34 cellular contexts compared by ENCODE assay signal in the genomic region with DNA sequence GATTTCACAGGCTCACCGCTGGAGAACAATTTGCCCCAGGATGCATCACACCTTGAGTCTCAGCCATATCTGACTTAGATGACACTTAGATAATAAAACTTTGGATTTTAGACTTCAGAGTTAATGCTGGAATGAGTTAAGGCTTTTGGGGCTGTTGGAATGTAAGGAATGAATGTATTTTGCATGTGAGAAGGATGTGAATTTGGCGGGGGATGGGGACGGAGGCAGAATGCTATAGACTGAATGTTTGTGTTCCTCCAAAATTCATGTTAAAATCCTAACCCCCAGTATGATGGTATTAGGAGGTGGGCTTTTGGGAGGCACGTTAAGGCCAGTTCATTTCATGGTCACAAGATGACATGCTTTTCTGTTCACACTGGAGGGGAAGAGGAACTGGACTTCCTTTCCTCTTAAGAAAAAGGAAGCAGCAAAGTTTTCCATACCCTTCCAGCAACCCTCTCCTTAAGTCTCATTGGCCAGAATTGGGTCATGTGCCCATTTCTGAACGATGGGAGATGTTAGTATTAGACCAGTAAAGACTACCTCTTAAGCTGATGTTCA. TPM values are rescaled to one million over a fixed set of nuclear protein-coding genes. Genes with fewer than 3 reads are reported as not detected.
A peak's percentile ranks its signal among the peaks of the same experiment; 100 is the strongest.
DNase-seq lines count a peak whose midpoint lies in the region; ATAC-seq, FAIRE-seq and TF ChIP-seq lines count a peak whose summit lies in the region.
"Had no signal": no experiment of that assay in that cellular context is flagged by ENCODE, and none has a peak within 500 bp of the region (broad histone marks: within the 10 kb centered on the region; RNA-seq: fewer than 3 reads in every experiment).

No MANE protein-coding gene starts in this region.

- H3K27me3 ChIP-seq in BLaER1 treated with 17β-estradiol and CSF1 and Interleukin-3, amounts not matched to agents 10 nM and 100 nM, result peaks cover 7 to 14% (median 13%) of the 10 kb centered on the region in 11 experiments; a peak in 21 of 22 replicates
- H3K27me3 ChIP-seq in H9 (ENCODE audit: insufficient read depth, low read length) (no peaks in the 10 kb centered on the region), astrocyte (ENCODE audit: insufficient read depth, low read length) (peaks cover 26% of the 10 kb centered on the region), HepG2 (ENCODE audit: control insufficient read depth in 1 of 2, insufficient read depth in 2 of 2, low read length in 2 of 2) (peaks cover 11 to 80% of the 10 kb centered on the region in 2 experiments; a peak in 4 of 5 replicates)

- TF ChIP-seq CTCF in H9 (conservative IDR thresholded peaks at IDR 0.05) (no peak), astrocyte (IDR thresholded peaks at IDR 0.05; ENCODE audit: insufficient read depth, low read depth, low read length) (no peak), HepG2 (CRISPR knock-in tag; IDR thresholded peaks at IDR 0.05) (no peak)

- no peak overlapping the region for H3K9ac ChIP-seq in BLaER1 treated with 17β-estradiol and CSF1 and Interleukin-3, amounts not matched to agents 10 nM and 100 nM
- H3K9ac ChIP-seq in H9 (ENCODE audit: extremely low read depth, insufficient read length, low read length), result no peak overlapping the region
- H3K9ac ChIP-seq in astrocyte (ENCODE audit: low read length), result no peak overlapping the region
- no peak overlapping the region for H3K9ac ChIP-seq in HepG2 (ENCODE audit: insufficient read depth, low read depth, low read length)

- H3K4me1 ChIP-seq in BLaER1 treated with 17β-estradiol and CSF1 and Interleukin-3, amounts not matched to agents 10 nM and 100 nM, result peaks cover 49 to 98% (median 62%) of the 10 kb centered on the region in 10 experiments
- H3K4me1 ChIP-seq in H9 (ENCODE audit: insufficient read depth, low read length) (peaks cover 27% of the 10 kb centered on the region; the same call in 1 of the 2 replicates), astrocyte (ENCODE audit: insufficient read depth, low read length) (peaks cover 3% of the 10 kb centered on the region), HepG2 (ENCODE audit: insufficient read depth, low read length) (peaks cover 32% of the 10 kb centered on the region)

- no peaks in the 10 kb centered on the region; a peak in 1 of 5 replicates for H3K9me3 Mint-ChIP-seq in H9
- H3K9me3 Mint-ChIP-seq in astrocyte (ENCODE audit: unreplicated experiment), result no peaks in the 10 kb centered on the region
- H3K9me3 Mint-ChIP-seq: activated T-cell treated with anti-CD3 and anti-CD28 coated beads, Interleukin-2, amount 50 U/mL, for 4 hours; naive thymus-derived CD8-positive, alpha-beta T cell; stimulated activated effector memory CD8-positive, alpha-beta T cell treated with anti-CD3 and anti-CD28 coated beads, Interleukin-12 subunit alpha, Interleukin-12 subunit beta, amount 100 ng/mL, for 72 hours had no signal

- H3K23me2 ChIP-seq in H9 (ENCODE audit: insufficient read length, low read depth, low read length, poor library complexity, severe bottlenecking), result no peaks in the 10 kb centered on the region

- H4K91ac ChIP-seq in H9 (ENCODE audit: insufficient read length, low read depth, low read length), result no peak overlapping the region

- H3K36me3 Mint-ChIP-seq in H9 (ENCODE audit: insufficient read depth in 1 of 3, low read depth in 3 of 3), result no peaks in the 10 kb centered on the region; a peak in 1 of 7 replicates
- no peaks in the 10 kb centered on the region for H3K36me3 Mint-ChIP-seq in astrocyte (ENCODE audit: low read depth, unreplicated experiment)
- H3K36me3 Mint-ChIP-seq: CD4-positive, alpha-beta memory T cell had no signal

- H3K79me2 ChIP-seq in H9 (ENCODE audit: insufficient read depth, low read length) (no peaks in the 10 kb centered on the region), astrocyte (ENCODE audit: insufficient read depth, low read length) (no peaks in the 10 kb centered on the region), HepG2 (ENCODE audit: insufficient read depth, low read length) (no peaks in the 10 kb centered on the region)

- no peaks in the 10 kb centered on the region for H3K36me3 ChIP-seq in BLaER1 treated with 17β-estradiol and CSF1 and Interleukin-3, amounts not matched to agents 10 nM and 100 nM
- no peaks in the 10 kb centered on the region for H3K36me3 ChIP-seq in astrocyte (ENCODE audit: insufficient read depth, low read length)
- H3K36me3 ChIP-seq in HepG2 (replicated peaks in 1 of 2; ENCODE audit: control insufficient read depth in 1 of 2, insufficient read depth in 2 of 2, low read length in 2 of 2), result no peaks in the 10 kb centered on the region

- no peaks in the 10 kb centered on the region for H3K79me1 ChIP-seq in H9 (ENCODE audit: insufficient read depth, low read depth, low read length, poor library complexity, severe bottlenecking)

- peak overlapping the region; percentile 46 for H2BK5ac ChIP-seq in H9 (ENCODE audit: insufficient read length, low read length)

- H2BK15ac ChIP-seq in H9 (ENCODE audit: low read depth, low read length), result no peak overlapping the region

- H3K4ac ChIP-seq in H9 (ENCODE audit: low read depth, low read length), result no peak overlapping the region

- peak overlapping the region in 8 of 11 experiments; percentile 50 to 80 (median 72); a peak in 9 of 22 replicates for H3K27ac ChIP-seq in BLaER1 treated with 17β-estradiol and CSF1 and Interleukin-3, amounts not matched to agents 10 nM and 100 nM
- H3K27ac ChIP-seq in H9 (ENCODE audit: insufficient read length, low read depth, low read length), result peak overlapping the region; percentile 79
- H3K27ac ChIP-seq in astrocyte (ENCODE audit: low read depth, low read length), result no peak overlapping the region
- H3K27ac ChIP-seq in HepG2 (ENCODE audit: extremely low read length, insufficient read depth, low read length), result no peak overlapping the region

- CTCF ChIA-PET in HepG2 (lab: Yijun Ruan, JAX; ENCODE audit: low intra/inter-chr PET ratio, low total read pairs), result no interaction called here

- no peak overlapping the region for H3K4me3 ChIP-seq in BLaER1 treated with 17β-estradiol and CSF1 and Interleukin-3, amounts not matched to agents 10 nM and 100 nM
- H3K4me3 ChIP-seq in astrocyte (ENCODE audit: insufficient read depth, low read depth, low read length) (no peak overlapping the region), HepG2 (replicated peaks in 1 of 3; ENCODE audit: insufficient read depth in 1 of 3, low read depth in 2 of 3, low read length in 3 of 3) (no peak overlapping the region)
- H3K4me3 ChIP-seq: smooth muscle cell had no signal

- H3K27ac Mint-ChIP-seq in H9 (peak overlapping the region; percentile 50 to 93 (median 91); a peak in 6 of 7 replicates), astrocyte (ENCODE audit: unreplicated experiment) (no peak overlapping the region)
- H3K27ac Mint-ChIP-seq: CD4-positive, alpha-beta memory T cell; naive thymus-derived CD8-positive, alpha-beta T cell; stimulated activated effector memory CD8-positive, alpha-beta T cell treated with anti-CD3 and anti-CD28 coated beads, Interleukin-12 subunit alpha, Interleukin-12 subunit beta, amount 100 ng/mL, for 72 hours had no signal

- no peak overlapping the region for H3K23ac ChIP-seq in H9 (ENCODE audit: insufficient read length, low read depth, low read length)

- no peak for ATAC-seq in HepG2
- ATAC-seq in GM18505 (IDR thresholded peaks at IDR 0.05; ENCODE audit: unreplicated experiment), result no peak
- ATAC-seq: activated T-cell treated with anti-CD3 and anti-CD28 coated beads, Interleukin-2, amount 50 U/mL, for 4 hours; esophagus mucosa; left ventricle myocardium superior; naive thymus-derived CD8-positive, alpha-beta T cell; stimulated activated effector memory CD8-positive, alpha-beta T cell treated with anti-CD3 and anti-CD28 coated beads, Interleukin-12 subunit alpha, Interleukin-12 subunit beta, amount 100 ng/mL, for 72 hours had no signal

- no CpG with 5 or more reads among the region's 5 CpGs for WGBS in H9 (ENCODE audit: extremely low coverage, insufficient read length, low lambda C conversion rate)
- 18% methylated on average over 5 of the region's 5 CpGs for WGBS in HepG2 (ENCODE audit: low lambda C conversion rate)

- H2AFZ ChIP-seq in H9 (ENCODE audit: low read length) (no peak overlapping the region), astrocyte (ENCODE audit: low read depth, low read length) (no peak overlapping the region), HepG2 (ENCODE audit: low read length) (no peak overlapping the region)

- DNase-seq in H9 (no peak), astrocyte (ENCODE audit: low read depth) (no peak), HepG2 (ENCODE audit: low spot score) (no peak), T1000 (lab: John Stamatoyannopoulos, UW) (no peak), NCI-H526 treated with DMSO at 0.1 percent for 48 hours (lab: John Stamatoyannopoulos, UW) (no peak)
- DNase-seq: activated CD4-positive, alpha-beta T cell treated with anti-CD3 and anti-CD28 coated beads for 1 hour; activated CD8-positive, alpha-beta memory T cell treated with anti-CD3 and anti-CD28 coated beads for 24 hours; activated T-cell treated with anti-CD3 and anti-CD28 coated beads, Interleukin-2, amount 50 U/mL, for 4 hours; CD4-positive, alpha-beta memory T cell; DMS 273 treated with DMSO at 0.1 percent for 48 hours; effector CD8-positive, alpha-beta T cell; foreskin melanocyte; GDM1; left ventricle myocardium superior; midbrain; naive thymus-derived CD8-positive, alpha-beta T cell; NCI-H1105; NCI-H2029 treated with DMSO at 0.1 percent for 48 hours; NCI-H226; NCI-H774; stimulated activated CD4-positive, alpha-beta T cell treated with anti-CD3 and anti-CD28 coated beads, Interleukin-2, amount 100 ng/mL, for 48 hours; substantia nigra had no signal

- H2BK12ac ChIP-seq in H9 (ENCODE audit: insufficient read length, low read depth, low read length), result peak overlapping the region; percentile 83

- intact Hi-C loops in HepG2 (cut with micrococcal nuclease; ENCODE audit: unreplicated experiment), result no loop called here

- H4K5ac ChIP-seq in H9 (ENCODE audit: insufficient read length, low read depth, low read length), result peak overlapping the region; percentile 66

- H2BK20ac ChIP-seq in H9 (ENCODE audit: low read depth, low read length, poor library complexity, severe bottlenecking), result peak overlapping the region; percentile 85

- peaks cover 74 to 80% of the 10 kb centered on the region in 2 experiments for H3K4me1 Mint-ChIP-seq in H9
- H3K4me1 Mint-ChIP-seq in astrocyte (ENCODE audit: low read depth, unreplicated experiment), result peaks cover 19% of the 10 kb centered on the region

- H3K9me3 ChIP-seq in BLaER1 treated with 17β-estradiol and CSF1 and Interleukin-3, amounts not matched to agents 10 nM and 100 nM (replicated peaks in 1 of 11), result no peaks in the 10 kb centered on the region
- H3K9me3 ChIP-seq in H9 (ENCODE audit: control insufficient read depth, low read depth, low read length) (no peaks in the 10 kb centered on the region), astrocyte (ENCODE audit: insufficient read depth, low read depth, low read length) (no peaks in the 10 kb centered on the region), HepG2 (ENCODE audit: low read length) (no peaks in the 10 kb centered on the region)

- peak overlapping the region; percentile 87 for H3K18ac ChIP-seq in H9 (ENCODE audit: insufficient read length, low read depth, low read length)

- H3T11ph ChIP-seq in H9 (ENCODE audit: low read length), result peak overlapping the region; percentile 56

- H2AK5ac ChIP-seq in H9 (ENCODE audit: insufficient read length, low read length), result peak overlapping the region; percentile 56

- FAIRE-seq in astrocyte (lab: Jason Lieb, UNC), result peak; percentile 9
- FAIRE-seq in HepG2 (lab: Jason Lieb, UNC), result no peak
- FAIRE-seq: islet of Langerhans had no signal

- no peak overlapping the region for H4K8ac ChIP-seq in H9 (replicated peaks; ENCODE audit: insufficient read length, low read depth, low read length)

- in situ Hi-C loops in HepG2 (cut with HindIII; ENCODE audit: extremely low pct_ligation_motif_present, low pct_unique_long_range_greater_than_20kb), result no loop called here

- H3K4me2 ChIP-seq in BLaER1 treated with 17β-estradiol and CSF1 and Interleukin-3, amounts not matched to agents 10 nM and 100 nM, result peak overlapping the region; percentile 67 to 97 (median 93)
- H3K4me2 ChIP-seq in H9 (ENCODE audit: insufficient read depth, insufficient read length, low read length) (peak overlapping the region; percentile 63), astrocyte (ENCODE audit: low read length) (no peak overlapping the region), HepG2 (ENCODE audit: low read depth, low read length) (no peak overlapping the region)
- H3K4me2 ChIP-seq: smooth muscle cell had no signal

- H2BK120ac ChIP-seq in H9 (ENCODE audit: low read depth, low read length, poor library complexity, severe bottlenecking), result peak overlapping the region; percentile 69

- no peak overlapping the region; the same call in 1 of the 2 replicates for H3K14ac ChIP-seq in H9 (ENCODE audit: insufficient read depth, low read length)

- no peaks in the 10 kb centered on the region; a peak in 1 of 22 replicates for H4K20me1 ChIP-seq in BLaER1 treated with 17β-estradiol and CSF1 and Interleukin-3, amounts not matched to agents 10 nM and 100 nM
- no peaks in the 10 kb centered on the region for H4K20me1 ChIP-seq in H9 (ENCODE audit: control insufficient read depth, insufficient read depth, insufficient read length)
- H4K20me1 ChIP-seq in astrocyte (ENCODE audit: insufficient read depth, low read length), result no peaks in the 10 kb centered on the region
- no peaks in the 10 kb centered on the region for H4K20me1 ChIP-seq in HepG2 (ENCODE audit: insufficient read depth, low read length)

- no TSS peak for BruUV-seq in HepG2 (replicated peaks; lab: Mats Ljungman, UMichigan)

- H3K56ac ChIP-seq in H9 (ENCODE audit: insufficient read length, low read depth, low read length), result no peak overlapping the region

- H3K27me3 Mint-ChIP-seq in H9 (ENCODE audit: low read depth), result peaks cover 13% of the 10 kb centered on the region
- peaks cover 19% of the 10 kb centered on the region for H3K27me3 Mint-ChIP-seq in astrocyte (ENCODE audit: low read depth, unreplicated experiment)

- POLR2A ChIA-PET in HepG2 (lab: Yijun Ruan, JAX), result no interaction called here

- peak overlapping the region in 1 of 2 experiments; percentile 64; a peak in 4 of 5 replicates for H3K4me3 Mint-ChIP-seq in H9
- no peak overlapping the region for H3K4me3 Mint-ChIP-seq in astrocyte (ENCODE audit: unreplicated experiment)
- H3K4me3 Mint-ChIP-seq: activated T-cell treated with anti-CD3 and anti-CD28 coated beads, Interleukin-2, amount 50 U/mL, for 4 hours; brain; CD4-positive, alpha-beta memory T cell; naive thymus-derived CD8-positive, alpha-beta T cell; stimulated activated effector memory CD8-positive, alpha-beta T cell treated with anti-CD3 and anti-CD28 coated beads, Interleukin-12 subunit alpha, Interleukin-12 subunit beta, amount 100 ng/mL, for 72 hours had no signal

- TF ChIP-seq EP300 in HepG2 (IDR thresholded peaks at IDR 0.05; ENCODE audit: low read depth in 2 of 2, low read length in 2 of 2), result no peak
- TF ChIP-seq EP300 in HepG2 (CRISPR knock-in tag; IDR thresholded peaks at IDR 0.05; ENCODE audit: borderline replicate concordance), result no peak

- TF ChIP-seq RAD21 in HepG2 (CRISPR knock-in tag; IDR thresholded peaks at IDR 0.05), result no peak

- TF ChIP-seq POLR2A in HepG2 (IDR thresholded peaks at IDR 0.05; ENCODE audit: insufficient read depth in 1 of 2, low read depth in 2 of 2, low read length in 2 of 2) (no peak), GM18505 (IDR thresholded peaks at IDR 0.05; ENCODE audit: borderline replicate concordance, extremely low read depth, insufficient read depth, insufficient read length) (no peak)

RNA-seq across cellular contexts. Expression of a gene that starts 5.8 kb away (rescaled TPM):
- total RNA-seq in H9 (2021) (25.7 and 26.2 TPM in 2 replicates), astrocyte (15.9 and 17.7 TPM in 2 replicates), HepG2 (2016; rRNA removed; fragmentation: Illumina TruSeq; extraction: Trizol) (87.7 and 98.2 TPM in 2 replicates)
- 26.2 and 26.7 TPM in 2 replicates for total RNA-seq in HepG2 (2016; cell fraction: cytosol; rRNA removed; fragmentation: Illumina TruSeq; extraction: Trizol; ENCODE audit: low read depth)
- 85.6 and 95.5 TPM in 2 replicates for total RNA-seq in HepG2 (2016; cell fraction: insoluble cytoplasmic fraction; rRNA removed; fragmentation: Illumina TruSeq; extraction: Trizol)
- 86.8 and 92.3 TPM in 2 replicates for total RNA-seq in HepG2 (2016; cell fraction: membrane; rRNA removed; fragmentation: Illumina TruSeq; extraction: Trizol)
- 37.3 and 40.4 TPM in 2 replicates for total RNA-seq in HepG2 (2016; cell fraction: nucleus; rRNA removed; fragmentation: Illumina TruSeq; extraction: Trizol)
- 29.9 and 41.3 TPM in 2 replicates for polyA plus RNA-seq in HepG2 (2011; rRNA removed)
- 26.1 and 37.8 TPM in 2 replicates for polyA plus RNA-seq in HepG2 (2011; cell fraction: cytosol; rRNA removed)
- polyA plus RNA-seq in HepG2 (2011; cell fraction: nucleus; rRNA removed), result 10.4 and 16.8 TPM in 2 replicates
- 39.7 and 59.3 TPM in 2 replicates for polyA plus RNA-seq in HepG2 (2012)
- polyA plus RNA-seq in HepG2 (2016; cell fraction: cytosol; fragmentation: Illumina TruSeq; extraction: Trizol; ENCODE audit: low read depth), result 18.8 and 21.5 TPM in 2 replicates
- polyA plus RNA-seq in HepG2 (2016; cell fraction: insoluble cytoplasmic fraction; fragmentation: Illumina TruSeq; extraction: Trizol; ENCODE audit: low read depth), result 78.8 and 84.6 TPM in 2 replicates
- polyA plus RNA-seq in HepG2 (2016; cell fraction: membrane; fragmentation: Illumina TruSeq; extraction: Trizol; ENCODE audit: low read depth), result 49.8 and 51.3 TPM in 2 replicates
- polyA plus RNA-seq in HepG2 (2016; cell fraction: nucleus; fragmentation: Illumina TruSeq; extraction: Trizol; ENCODE audit: insufficient read depth, low read depth), result 53.3 and 55.5 TPM in 2 replicates
- polyA minus RNA-seq in HepG2 (2011; rRNA and poly(A)+ RNA removed; ENCODE audit: low replicate concordance), result 29.6 and 43.5 TPM in 2 replicates
- polyA minus RNA-seq in HepG2 (2011; cell fraction: cytosol; rRNA and poly(A)+ RNA removed), result 17.1 and 26.2 TPM in 2 replicates
- 8.4 and 15.7 TPM in 2 replicates for polyA minus RNA-seq in HepG2 (2011; cell fraction: nucleus; rRNA and poly(A)+ RNA removed)

RNA-seq across cellular contexts. Expression of a gene that starts 16.8 kb away (rescaled TPM):
- not detected in 2 replicates for total RNA-seq in H9 (2021)
- not detected in 2 replicates for total RNA-seq in astrocyte
- not detected in 2 replicates for total RNA-seq in HepG2 (2016; rRNA removed; fragmentation: Illumina TruSeq; extraction: Trizol)
- not detected in 2 replicates for total RNA-seq in HepG2 (2016; cell fraction: cytosol; rRNA removed; fragmentation: Illumina TruSeq; extraction: Trizol; ENCODE audit: low read depth)
- total RNA-seq in HepG2 (2016; cell fraction: insoluble cytoplasmic fraction; rRNA removed; fragmentation: Illumina TruSeq; extraction: Trizol), result not detected in 2 replicates
- total RNA-seq in HepG2 (2016; cell fraction: membrane; rRNA removed; fragmentation: Illumina TruSeq; extraction: Trizol), result not detected in 2 replicates
- total RNA-seq in HepG2 (2016; cell fraction: nucleus; rRNA removed; fragmentation: Illumina TruSeq; extraction: Trizol), result not detected in 2 replicates
- not detected in 2 replicates for polyA plus RNA-seq in HepG2 (2011; rRNA removed)
- not detected in 2 replicates for polyA plus RNA-seq in HepG2 (2011; cell fraction: cytosol; rRNA removed)
- polyA plus RNA-seq in HepG2 (2011; cell fraction: nucleus; rRNA removed), result not detected in 2 replicates
- polyA plus RNA-seq in HepG2 (2012), result not detected in 2 replicates
- not detected in 2 replicates for polyA plus RNA-seq in HepG2 (2016; cell fraction: cytosol; fragmentation: Illumina TruSeq; extraction: Trizol; ENCODE audit: low read depth)
- not detected in 2 replicates for polyA plus RNA-seq in HepG2 (2016; cell fraction: insoluble cytoplasmic fraction; fragmentation: Illumina TruSeq; extraction: Trizol; ENCODE audit: low read depth)
- not detected in 2 replicates for polyA plus RNA-seq in HepG2 (2016; cell fraction: membrane; fragmentation: Illumina TruSeq; extraction: Trizol; ENCODE audit: low read depth)
- polyA plus RNA-seq in HepG2 (2016; cell fraction: nucleus; fragmentation: Illumina TruSeq; extraction: Trizol; ENCODE audit: insufficient read depth, low read depth), result not detected in 2 replicates
- polyA minus RNA-seq in HepG2 (2011; rRNA and poly(A)+ RNA removed; ENCODE audit: low replicate concordance), result not detected in 2 replicates
- not detected in 2 replicates for polyA minus RNA-seq in HepG2 (2011; cell fraction: cytosol; rRNA and poly(A)+ RNA removed)
- not detected in 2 replicates for polyA minus RNA-seq in HepG2 (2011; cell fraction: nucleus; rRNA and poly(A)+ RNA removed)
- total RNA-seq: activated T-cell treated with anti-CD3 and anti-CD28 coated beads, Interleukin-2, amount 50 U/mL, for 4 hours; CD4-positive, alpha-beta memory T cell; esophagus mucosa; HT1080; left ventricle myocardium superior; naive thymus-derived CD8-positive, alpha-beta T cell; omental fat pad; renal cortical epithelial cell; smooth muscle cell; urinary bladder had no signal
- polyA plus RNA-seq: AG04450; CD4-positive, alpha-beta memory T cell; naive thymus-derived CD8-positive, alpha-beta T cell; smooth muscle cell; urinary bladder had no signal

RNA-seq across cellular contexts. Expression of a gene that starts 48.7 kb away (rescaled TPM):
- total RNA-seq in H9 (2021) (2.0 and 2.7 TPM in 2 replicates), astrocyte (not detected in 2 replicates), HepG2 (2016; rRNA removed; fragmentation: Illumina TruSeq; extraction: Trizol) (not detected in 2 replicates)
- not detected in 2 replicates for total RNA-seq in HepG2 (2016; cell fraction: cytosol; rRNA removed; fragmentation: Illumina TruSeq; extraction: Trizol; ENCODE audit: low read depth)
- total RNA-seq in HepG2 (2016; cell fraction: insoluble cytoplasmic fraction; rRNA removed; fragmentation: Illumina TruSeq; extraction: Trizol), result not detected in 2 replicates
- not detected in 2 replicates for total RNA-seq in HepG2 (2016; cell fraction: membrane; rRNA removed; fragmentation: Illumina TruSeq; extraction: Trizol)
- not detected in 2 replicates for total RNA-seq in HepG2 (2016; cell fraction: nucleus; rRNA removed; fragmentation: Illumina TruSeq; extraction: Trizol)
- not detected in 2 replicates for polyA plus RNA-seq in HepG2 (2011; rRNA removed)
- not detected in 2 replicates for polyA plus RNA-seq in HepG2 (2011; cell fraction: cytosol; rRNA removed)
- polyA plus RNA-seq in HepG2 (2011; cell fraction: nucleus; rRNA removed), result not detected in 2 replicates
- not detected in 2 replicates for polyA plus RNA-seq in HepG2 (2012)
- polyA plus RNA-seq in HepG2 (2016; cell fraction: cytosol; fragmentation: Illumina TruSeq; extraction: Trizol; ENCODE audit: low read depth), result not detected in 2 replicates
- polyA plus RNA-seq in HepG2 (2016; cell fraction: insoluble cytoplasmic fraction; fragmentation: Illumina TruSeq; extraction: Trizol; ENCODE audit: low read depth), result not detected in 2 replicates
- not detected in 2 replicates for polyA plus RNA-seq in HepG2 (2016; cell fraction: membrane; fragmentation: Illumina TruSeq; extraction: Trizol; ENCODE audit: low read depth)
- not detected in 2 replicates for polyA plus RNA-seq in HepG2 (2016; cell fraction: nucleus; fragmentation: Illumina TruSeq; extraction: Trizol; ENCODE audit: insufficient read depth, low read depth)
- not detected in 2 replicates for polyA minus RNA-seq in HepG2 (2011; rRNA and poly(A)+ RNA removed; ENCODE audit: low replicate concordance)
- polyA minus RNA-seq in HepG2 (2011; cell fraction: cytosol; rRNA and poly(A)+ RNA removed), result not detected in 2 replicates
- polyA minus RNA-seq in HepG2 (2011; cell fraction: nucleus; rRNA and poly(A)+ RNA removed), result not detected in 2 replicates
- total RNA-seq: CD4-positive, alpha-beta memory T cell; esophagus mucosa; HT1080; naive thymus-derived CD8-positive, alpha-beta T cell; renal cortical epithelial cell; smooth muscle cell had no signal
- polyA plus RNA-seq: AG04450; CD4-positive, alpha-beta memory T cell; naive thymus-derived CD8-positive, alpha-beta T cell; smooth muscle cell had no signal

Comparison
In these comparisons a context has a peak if more than half of its experiments do, and no peak if none do; other contexts are left out.
1. H3K27ac ChIP-seq: peak in BLaER1 treated with 17β-estradiol and CSF1 and Interleukin-3, amounts not matched to agents 10 nM and 100 nM (8 of 11) and H9 (single experiment); none in astrocyte (single experiment) and HepG2 (single experiment).
2. H3K4me2 ChIP-seq: peak in BLaER1 treated with 17β-estradiol and CSF1 and Interleukin-3, amounts not matched to agents 10 nM and 100 nM (11 of 11) and H9 (single experiment); none in astrocyte (single experiment) and HepG2 (single experiment).